ENCODE assay signal across 9 cellular contexts in the genomic region with DNA sequence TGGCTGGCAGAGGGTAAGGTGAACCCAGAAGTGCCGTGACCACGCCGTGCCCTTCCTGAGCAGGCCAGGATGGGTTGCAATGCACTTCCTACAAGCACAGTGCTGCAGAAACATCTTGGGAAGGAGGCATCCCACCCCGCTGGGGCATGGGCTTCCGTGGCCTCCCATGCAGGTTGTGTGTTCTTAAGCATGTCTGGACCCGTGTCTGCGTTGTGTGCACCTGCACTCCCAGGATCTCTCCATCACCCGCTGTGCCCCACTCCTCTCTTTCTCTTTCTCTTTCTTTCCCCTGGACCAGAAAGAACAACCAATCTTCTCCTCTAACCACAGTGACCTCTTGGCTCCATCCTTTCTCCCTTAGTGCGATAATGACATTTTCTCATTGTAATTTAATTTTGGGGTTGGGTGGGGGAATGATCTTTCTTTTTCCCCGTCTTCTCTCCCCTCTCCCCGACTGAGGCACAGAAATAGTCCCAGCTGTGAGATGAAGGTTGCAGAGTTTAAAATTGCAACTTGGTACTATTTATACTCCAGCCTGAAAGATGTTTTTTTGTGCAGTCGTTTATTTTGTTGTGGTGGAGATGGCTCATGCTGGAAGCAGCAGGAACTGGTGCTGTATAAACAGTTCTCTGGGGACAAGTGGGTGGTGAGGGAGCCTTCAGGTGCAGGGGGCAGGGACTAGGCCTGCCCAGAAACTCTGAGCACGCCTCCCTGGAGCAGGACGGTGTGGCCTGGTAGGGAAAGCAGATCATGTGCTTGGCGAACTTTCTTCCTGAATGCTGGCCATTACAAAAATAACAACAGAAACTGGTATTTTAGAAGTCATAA. TPM values are rescaled to one million over a fixed set of nuclear protein-coding genes. Genes with fewer than 3 reads are reported as not detected.
DNase-seq lines count a peak whose midpoint lies in the region; ATAC-seq, FAIRE-seq and TF ChIP-seq lines count a peak whose summit lies in the region.
"Had no signal": no experiment of that assay in that cellular context is flagged by ENCODE, and none has a peak within 500 bp of the region (broad histone marks: within the 10 kb centered on the region; RNA-seq: fewer than 3 reads in every experiment).

No MANE protein-coding gene starts in this region.

- no peaks in the 10 kb centered on the region for H3K9me2 ChIP-seq in Karpas-422 (replicated peaks; ENCODE audit: insufficient read depth, low read length)

- TF ChIP-seq CTCF in K562 (IDR thresholded peaks at IDR 0.05 in 2 of 3, conservative IDR thresholded peaks at IDR 0.05 in 1 of 3; ENCODE audit: insufficient read depth in 2 of 3, low read depth in 1 of 3, low read length in 3 of 3) (no peak), stomach (IDR thresholded peaks at IDR 0.05) (no peak)

- no peak for FAIRE-seq in K562 (lab: Jason Lieb, UNC)
- FAIRE-seq: endometrium had no signal

- BruUV-seq in K562 (replicated peaks; lab: Mats Ljungman, UMichigan): no TSS peak

- TF ChIP-seq EP300 in K562 (IDR thresholded peaks at IDR 0.05; ENCODE audit: low read length): no peak
- TF ChIP-seq EP300 in stomach (IDR thresholded peaks at IDR 0.05): no peak

- peaks cover 4% of the 10 kb centered on the region; the same call in 1 of the 2 replicates for H4K20me1 ChIP-seq in Karpas-422 (ENCODE audit: insufficient read depth, low read depth, low read length)
- no peaks in the 10 kb centered on the region for H4K20me1 ChIP-seq in K562 (replicated peaks; ENCODE audit: control insufficient read depth, insufficient read depth, low read length)

- H3K4me1 ChIP-seq in Karpas-422 (ENCODE audit: low read length) (peaks cover 98% of the 10 kb centered on the region), K562 (replicated peaks in 1 of 2; ENCODE audit: control insufficient read depth in 2 of 2, insufficient read depth in 2 of 2, low read length in 2 of 2) (peaks cover 7 to 10% of the 10 kb centered on the region in 2 experiments; a peak in 3 of 5 replicates), stomach (peaks cover 10 to 39% (median 27%) of the 10 kb centered on the region in 4 donors)

- TF ChIP-seq RAD21 in K562 (CRISPR knock-in tag; conservative IDR thresholded peaks at IDR 0.05 in 1 of 2, IDR thresholded peaks at IDR 0.05 in 1 of 2): no peak

- 52% methylated on average over 14 of the region's 15 CpGs for WGBS in K562 (ENCODE audit: insufficient coverage, low coverage, missing lambda C conversion rate)
- 55 to 73% (median 63%) methylated on average over 12 to 15 of the region's 15 CpGs for WGBS in stomach, 5 donors

- H3K27me3 ChIP-seq in Karpas-422 (ENCODE audit: low read length): no peaks in the 10 kb centered on the region
- H3K27me3 ChIP-seq in K562 (ENCODE audit: control insufficient read depth in 2 of 2, insufficient read depth in 2 of 2, low read length in 2 of 2): no peaks in the 10 kb centered on the region
- no peaks in the 10 kb centered on the region for H3K27me3 ChIP-seq in stomach

- H2AFZ ChIP-seq in Karpas-422 (ENCODE audit: low read length) (no peak overlapping the region), K562 (ENCODE audit: low read depth, low read length) (no peak overlapping the region)

- peak; percentile 46 for ATAC-seq in GM19023 (IDR thresholded peaks at IDR 0.05; ENCODE audit: unreplicated experiment)
- ATAC-seq in K562: no peak
- no peak for ATAC-seq in GM19455 (IDR thresholded peaks at IDR 0.05; ENCODE audit: unreplicated experiment)

- peak overlapping the region; percentile 49 for H3K4me3 ChIP-seq in Karpas-422 (ENCODE audit: low read length)
- no peak overlapping the region for H3K4me3 ChIP-seq in K562
- H3K4me3 ChIP-seq in stomach: no peak overlapping the region

- H3K9me1 ChIP-seq in K562 (ENCODE audit: control insufficient read depth, insufficient read depth, low read length): no peaks in the 10 kb centered on the region

- H3K9ac ChIP-seq in Karpas-422 (ENCODE audit: low read length): peak overlapping the region; percentile 63
- H3K9ac ChIP-seq in K562 (ENCODE audit: insufficient read depth in 1 of 2, low read depth in 2 of 2, low read length in 2 of 2): peak overlapping the region in 1 of 2 experiments; percentile 75; a peak in 2 of 4 replicates

- in situ Hi-C loops in K562 (cut with MboI) (loop anchor here (10.0 kb wide), 1 partner anchor 119 kb away; a partner anchor contains a TSS), ACHN (cut with HindIII; ENCODE audit: low pct_ligation_motif_present, low pct_unique_long_range_greater_than_20kb, low sequenced_read_pairs) (no loop called here)

- H3K4me2 ChIP-seq in Karpas-422 (ENCODE audit: low read depth, low read length, poor library complexity, severe bottlenecking) (peak overlapping the region; percentile 68), K562 (ENCODE audit: insufficient read depth, low read length) (no peak overlapping the region)

- CTCF ChIA-PET in K562 (lab: Yijun Ruan, JAX; ENCODE audit: low intra/inter-chr PET ratio): no interaction called here

- POLR2A ChIA-PET in K562 (lab: Yijun Ruan, JAX): interaction anchor here (0.6 to 1.1 kb wide), 2 partner anchors 10 to 114 kb away, joined by 3 to 4 read pairs; no protein-coding TSS in a partner anchor

- H3K9me3 ChIP-seq in Karpas-422 (ENCODE audit: low read length) (no peaks in the 10 kb centered on the region), K562 (replicated peaks; ENCODE audit: control insufficient read depth, insufficient read depth, low read depth, low read length) (no peaks in the 10 kb centered on the region), stomach (no peaks in the 10 kb centered on the region)

- H3K79me2 ChIP-seq in Karpas-422 (ENCODE audit: low read length) (peaks cover 40% of the 10 kb centered on the region), K562 (ENCODE audit: control insufficient read depth, insufficient read depth, low read length) (no peaks in the 10 kb centered on the region)

- peak; percentile 78 for DNase-seq in AG08396 (ENCODE audit: low spot score)
- DNase-seq in Karpas-422: peak; percentile 95
- no peak for DNase-seq in K562 (ENCODE audit: extremely low read depth in 1 of 4, low spot score in 3 of 4)
- no peak for DNase-seq in stomach
- no peak for DNase-seq in NCI-H524 treated with DMSO at 0.1 percent for 48 hours (lab: John Stamatoyannopoulos, UW)
- DNase-seq in ACHN: no peak

- no peak for TF ChIP-seq POLR2A in K562 (conservative IDR thresholded peaks at IDR 0.05)
- no peak for TF ChIP-seq POLR2A in stomach (IDR thresholded peaks at IDR 0.05)

- intact Hi-C loops in K562 (cut with micrococcal nuclease) (no loop called here), stomach (cut with DNase I; ENCODE audit: low total_unique reads) (no loop called here)

- H3K36me3 ChIP-seq in Karpas-422 (ENCODE audit: insufficient read depth, low read length): no peaks in the 10 kb centered on the region
- H3K36me3 ChIP-seq in K562 (ENCODE audit: control insufficient read depth, insufficient read depth, low read length): no peaks in the 10 kb centered on the region
- H3K36me3 ChIP-seq in stomach: no peaks in the 10 kb centered on the region

- H3K27ac ChIP-seq in Karpas-422 (ENCODE audit: low read length): peak overlapping the region; percentile 98
- no peak overlapping the region for H3K27ac ChIP-seq in K562 (ENCODE audit: extremely low read depth, low read depth, low read length)
- H3K27ac ChIP-seq in stomach: peak overlapping the region in 3 of 5 donors; percentile 34 to 38 (median 38)

TF ChIP-seq in K562, 482 proteins besides CTCF, POLR2A, EP300 and RAD21:
- TF ChIP-seq FOSL1 (tag; conservative IDR thresholded peaks at IDR 0.05) (0 out of 2 replicates have a peak, but pooled peaks have one; percentile 13), NCOR1 (IDR thresholded peaks at IDR 0.05) (no peak), ATF1 (CRISPR knock-in tag; IDR thresholded peaks at IDR 0.05) (no peak), ATF1 (tag; IDR thresholded peaks at IDR 0.05) (0 out of 2 replicates have a peak, but pooled peaks have one; percentile 8), ESRRA (IDR thresholded peaks at IDR 0.05; ENCODE audit: borderline replicate concordance, low read depth) (no peak), ZKSCAN1 (IDR thresholded peaks at IDR 0.05; ENCODE audit: low read depth, low read length) (no peak), RBM17 (IDR thresholded peaks at IDR 0.05; ENCODE audit: borderline replicate concordance, low read depth, low read length) (no peak), ZNF184 (CRISPR knock-in tag; IDR thresholded peaks at IDR 0.05) (no peak)
- TF ChIP-seq, protein P1, sequence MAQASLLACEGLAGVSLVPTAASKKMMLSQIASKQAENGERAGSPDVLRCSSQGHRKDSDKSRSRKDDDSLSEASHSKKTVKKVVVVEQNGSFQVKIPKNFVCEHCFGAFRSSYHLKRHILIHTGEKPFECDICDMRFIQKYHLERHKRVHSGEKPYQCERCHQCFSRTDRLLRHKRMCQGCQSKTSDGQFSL (CRISPR knock-in tag; IDR thresholded peaks at IDR 0.05): no peak
- TF ChIP-seq, protein P1 (tag; IDR thresholded peaks at IDR 0.05): no peak

RNA-seq across cellular contexts. Expression of a gene that starts 20.5 kb away (rescaled TPM):
- total RNA-seq in Karpas-422 (2014; rRNA removed; shearing (Covaris generic); ENCODE audit: low replicate concordance): 191 and 231 TPM in 2 replicates
- total RNA-seq in K562 (2011; cell fraction: chromatin; rRNA removed; ENCODE audit: low replicate concordance): 2.3 and 2.5 TPM in 2 replicates
- total RNA-seq in K562 (2011; cell fraction: nucleolus; rRNA removed): 0.26 and 1.0 TPM in 2 replicates
- total RNA-seq in K562 (2011; cell fraction: nucleoplasm; rRNA removed): 1.8 and 2.7 TPM in 2 replicates
- total RNA-seq in K562 (2014; rRNA removed) (2.3 and 2.9 TPM in 2 replicates), K562 (2014; rRNA removed; fragmentation: Illumina TruSeq; extraction: Trizol) (0.47 and 0.64 TPM in 2 replicates), K562 (2015; rRNA removed; fragmentation: Illumina TruSeq; extraction: Trizol) (0.34 and 0.36 TPM in 2 replicates), K562 (2021) (1.5 and 2.0 TPM in 2 replicates), stomach (1 to 10 TPM in 3 of 5 donors, under 1 TPM in 1, not detected in 1; under 0.01 to 2.8 (median 1.9) TPM)
- polyA plus RNA-seq in K562 (2011; rRNA removed) (0.65 and 1.1 TPM in 2 replicates), K562 (2014; fragmentation: Illumina TruSeq; extraction: Trizol) (0.25 and 1.5 TPM in 2 replicates), K562 (2014; fragmentation: Nextera tagmentation; extraction: Ambion mirVana) (under 1 TPM; 0.15 to 0.20 TPM), K562 (2014; rRNA removed) (0.40 and 2.1 TPM in 2 replicates), stomach (1 to 10 TPM in 2 of 3 donors, under 1 TPM in 1; 0.46 to 7.2 (median 5.6) TPM)
- polyA plus RNA-seq in K562 (2011; cell fraction: cytosol; rRNA removed): 1.2 and 2.1 TPM in 2 replicates
- polyA plus RNA-seq in K562 (2011; cell fraction: nucleus; rRNA removed): 0.27 and 0.70 TPM in 2 replicates
- polyA plus RNA-seq in K562 (2012): 0.87 and 1.4 TPM in 2 replicates
- 0.06 and 0.63 TPM in 2 replicates for polyA minus RNA-seq in K562 (2011; rRNA and poly(A)+ RNA removed)
- not detected in 2 replicates for polyA minus RNA-seq in K562 (2011; cell fraction: cytosol; rRNA and poly(A)+ RNA removed)
- 0.22 and 1.2 TPM in 2 replicates for polyA minus RNA-seq in K562 (2011; cell fraction: nucleus; rRNA and poly(A)+ RNA removed)

Comparison
In these comparisons a context has a peak if more than half of its experiments do, and no peak if none do; other contexts are left out.
1. DNase-seq: peak in AG08396 (single experiment) and Karpas-422 (single experiment); none in K562 (0 of 4), stomach (single experiment), NCI-H524 treated with DMSO at 0.1 percent for 48 hours (single experiment) and ACHN (single experiment).
2. RNA of a gene that starts 20.5 kb away (total RNA-seq): 191 to 231 TPM in Karpas-422; 0.26 to 2.9 TPM in K562 and under 0.01 to 2.8 TPM in stomach; every median in the first group is over 10 times any median in the second.